Comparison of ENCODE assay signal across 1 cellular context in genomic region chr16:72858611-72859493, GRCh38.
TF ChIP-seq lines count a peak whose summit lies in the region.

No MANE protein-coding gene starts in this region.

TF ChIP-seq in IMR-90, 13 proteins besides CTCF, POLR2A, EP300 and RAD21 (continued from another document):
- TF ChIP-seq NFE2L2 (IDR thresholded peaks at IDR 0.05; ENCODE audit: low read depth, low read length), result no peak
